ENCODE assay signal across 12 cellular contexts in the genomic region with DNA sequence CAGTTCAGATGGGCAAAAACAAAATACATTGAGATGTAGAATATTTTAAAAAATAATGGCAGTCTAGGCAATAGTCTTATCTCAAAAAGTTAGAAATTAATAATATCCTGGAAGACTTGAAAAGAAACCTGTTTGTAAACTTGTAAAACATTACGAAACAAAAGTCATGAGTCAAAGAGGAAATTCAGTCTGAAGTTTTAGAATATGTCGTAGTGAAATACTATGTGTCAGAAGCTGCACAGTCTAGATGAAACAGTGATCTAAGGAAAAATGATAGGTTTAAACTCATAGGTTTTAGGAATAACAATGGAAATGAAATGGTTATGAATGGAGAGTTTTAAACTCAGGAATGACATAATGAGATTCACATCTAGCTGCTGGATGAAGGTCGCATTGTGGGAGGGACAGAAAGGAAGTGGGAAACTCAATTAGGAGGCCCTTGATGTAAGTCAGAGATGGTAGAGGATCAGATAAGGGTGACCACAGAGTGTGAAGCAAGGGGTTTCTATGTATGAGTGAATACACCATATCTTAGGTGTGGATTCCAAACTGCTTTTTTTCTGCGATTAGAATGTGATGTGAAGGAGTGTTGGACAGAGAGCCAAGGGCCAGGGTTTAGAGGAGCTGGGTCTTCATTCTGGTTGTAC. TPM values are rescaled to one million over a fixed set of nuclear protein-coding genes. Genes with fewer than 3 reads are reported as not detected.
DNase-seq lines count a peak whose midpoint lies in the region; FAIRE-seq lines count a peak whose summit lies in the region.
"Had no signal": no experiment of that assay in that cellular context is flagged by ENCODE, and none has a peak within 500 bp of the region (broad histone marks: within the 10 kb centered on the region; RNA-seq: fewer than 3 reads in every experiment).

No MANE protein-coding gene starts in this region.

- POLR2A ChIA-PET in activated CD4-positive, alpha-beta memory T cell treated with anti-CD3 and anti-CD28 coated beads, Interleukin-2, amount 10 ng/mL, durations not matched to agents 7 days and 5 days (lab: Charles Lee): interaction anchor here (0.6 to 1.3 kb wide), 3 partner anchors 9 to 158 kb away, joined by 3 read pairs; no protein-coding TSS in a partner anchor

- CTCF ChIA-PET in activated CD4-positive, alpha-beta memory T cell treated with anti-CD3 and anti-CD28 coated beads, Interleukin-2, amount 10 ng/mL, durations not matched to agents 7 days and 5 days (lab: Charles Lee): no interaction called here

- DNase-seq in Daoy (ENCODE audit: low read depth): peak; percentile 10
- DNase-seq in MV-4-11 (lab: John Stamatoyannopoulos, UW): peak; percentile 73
- DNase-seq in activated CD4-positive, alpha-beta memory T cell treated with anti-CD3 and anti-CD28 coated beads, Interleukin-2, amount 10 ng/mL, durations not matched to agents 7 days and 5 days: peak; percentile 38
- no peak for DNase-seq in NCI-H524 treated with DMSO at 0.1 percent for 48 hours (lab: John Stamatoyannopoulos, UW)
- no peak for DNase-seq in iPS-NIHi7 (ENCODE audit: extremely low spot score)
- DNase-seq in NCI-H1417 (lab: John Stamatoyannopoulos, UW): no peak
- DNase-seq: activated effector memory CD4-positive, alpha-beta T cell treated with anti-CD3 and anti-CD28 coated beads, Interleukin-2, amount 50 U/mL, for 16 hours; kidney; NCI-H2081 treated with DMSO at 0.1 percent for 48 hours had no signal

- H3K27ac Mint-ChIP-seq in activated CD4-positive, alpha-beta memory T cell treated with anti-CD3 and anti-CD28 coated beads, Interleukin-2, amount 10 ng/mL, durations not matched to agents 7 days and 5 days: peak overlapping the region; percentile 79

- H3K27me3 Mint-ChIP-seq in activated CD4-positive, alpha-beta memory T cell treated with anti-CD3 and anti-CD28 coated beads, Interleukin-2, amount 10 ng/mL, durations not matched to agents 7 days and 5 days: peaks cover 4% of the 10 kb centered on the region

- H3K4me1 Mint-ChIP-seq in activated CD4-positive, alpha-beta memory T cell treated with anti-CD3 and anti-CD28 coated beads, Interleukin-2, amount 10 ng/mL, durations not matched to agents 7 days and 5 days: peaks cover 68% of the 10 kb centered on the region

- H3K36me3 Mint-ChIP-seq in activated CD4-positive, alpha-beta memory T cell treated with anti-CD3 and anti-CD28 coated beads, Interleukin-2, amount 10 ng/mL, durations not matched to agents 7 days and 5 days (ENCODE audit: low read depth): peaks cover 77% of the 10 kb centered on the region

- FAIRE-seq in islet of Langerhans (lab: Jason Lieb, UNC): peak; percentile 55
- FAIRE-seq: kidney had no signal

- peak overlapping the region; percentile 27 for H3K4me3 Mint-ChIP-seq in activated CD4-positive, alpha-beta memory T cell treated with anti-CD3 and anti-CD28 coated beads, Interleukin-2, amount 10 ng/mL, durations not matched to agents 7 days and 5 days

- H3K9me3 Mint-ChIP-seq in activated CD4-positive, alpha-beta memory T cell treated with anti-CD3 and anti-CD28 coated beads, Interleukin-2, amount 10 ng/mL, durations not matched to agents 7 days and 5 days: peaks cover 6% of the 10 kb centered on the region

RNA-seq across cellular contexts. Expression of gene SNRPB2, which starts 2.8 kb away (rescaled TPM):
- 69.8 and 71.3 TPM in 2 replicates for total RNA-seq in Daoy (2014; rRNA removed; shearing (Covaris generic))
- total RNA-seq in activated CD4-positive, alpha-beta memory T cell treated with anti-CD3 and anti-CD28 coated beads, Interleukin-2, amount 10 ng/mL, durations not matched to agents 7 days and 5 days: 100 to 1,000 TPM; 105 to 107 TPM

RNA-seq across cellular contexts. Expression of gene OTOR, which starts 15.5 kb away (rescaled TPM):
- not detected in 2 replicates for total RNA-seq in Daoy (2014; rRNA removed; shearing (Covaris generic))
- total RNA-seq in activated CD4-positive, alpha-beta memory T cell treated with anti-CD3 and anti-CD28 coated beads, Interleukin-2, amount 10 ng/mL, durations not matched to agents 7 days and 5 days: not detected
- total RNA-seq: HT1080, kidney, OCI-LY7 had no signal

Comparison
In these comparisons a context has a peak if more than half of its experiments do, and no peak if none do; other contexts are left out.
1. DNase-seq: peak in Daoy (single experiment), MV-4-11 (single experiment) and activated CD4-positive, alpha-beta memory T cell treated with anti-CD3 and anti-CD28 coated beads, Interleukin-2, amount 10 ng/mL, durations not matched to agents 7 days and 5 days (single experiment); none in NCI-H524 treated with DMSO at 0.1 percent for 48 hours (single experiment), iPS-NIHi7 (single experiment) and NCI-H1417 (0 of 3).